In the genomic region with DNA sequence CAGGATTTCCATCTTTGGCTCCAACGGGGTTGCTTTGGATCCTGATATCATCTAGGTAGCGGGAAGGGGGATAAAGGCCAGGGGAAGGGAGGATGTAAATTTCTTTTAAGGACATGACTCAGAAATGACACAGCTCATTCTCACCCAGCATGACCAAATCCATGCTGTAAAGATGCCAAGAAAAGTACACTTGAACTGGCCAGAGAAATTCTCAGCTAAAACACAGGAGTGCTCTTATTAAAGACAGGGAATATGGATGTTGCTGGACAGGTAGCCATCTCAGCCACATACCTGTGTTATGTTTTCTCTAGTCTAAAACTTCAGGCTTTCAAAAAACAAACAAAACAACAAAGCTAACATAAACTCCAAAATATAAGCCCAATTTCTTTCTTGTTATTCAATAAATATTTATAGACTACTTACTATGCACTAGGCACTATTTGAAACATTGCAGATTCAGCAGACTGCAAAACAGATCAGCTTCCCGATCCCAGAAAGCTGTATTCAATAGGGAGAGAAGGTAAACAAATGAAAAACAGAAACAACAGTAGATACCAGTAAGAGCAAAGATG, we compare ENCODE assay signal across 1 cellular context.
TF ChIP-seq lines count a peak whose summit lies in the region.

No MANE protein-coding gene starts in this region.

TF ChIP-seq in K562, 482 proteins besides CTCF, POLR2A, EP300 and RAD21 (continued from another document):
- TF ChIP-seq, protein P1, sequence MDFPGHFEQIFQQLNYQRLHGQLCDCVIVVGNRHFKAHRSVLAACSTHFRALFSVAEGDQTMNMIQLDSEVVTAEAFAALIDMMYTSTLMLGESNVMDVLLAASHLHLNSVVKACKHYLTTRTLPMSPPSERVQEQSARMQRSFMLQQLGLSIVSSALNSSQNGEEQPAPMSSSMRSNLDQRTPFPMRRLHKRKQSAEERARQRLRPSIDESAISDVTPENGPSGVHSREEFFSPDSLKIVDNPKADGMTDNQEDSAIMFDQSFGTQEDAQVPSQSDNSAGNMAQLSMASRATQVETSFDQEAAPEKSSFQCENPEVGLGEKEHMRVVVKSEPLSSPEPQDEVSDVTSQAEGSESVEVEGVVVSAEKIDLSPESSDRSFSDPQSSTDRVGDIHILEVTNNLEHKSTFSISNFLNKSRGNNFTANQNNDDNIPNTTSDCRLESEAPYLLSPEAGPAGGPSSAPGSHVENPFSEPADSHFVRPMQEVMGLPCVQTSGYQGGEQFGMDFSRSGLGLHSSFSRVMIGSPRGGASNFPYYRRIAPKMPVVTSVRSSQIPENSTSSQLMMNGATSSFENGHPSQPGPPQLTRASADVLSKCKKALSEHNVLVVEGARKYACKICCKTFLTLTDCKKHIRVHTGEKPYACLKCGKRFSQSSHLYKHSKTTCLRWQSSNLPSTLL (IDR thresholded peaks at IDR 0.05), result no peak
- TF ChIP-seq ZNF121 (CRISPR knock-in tag; conservative IDR thresholded peaks at IDR 0.05) (no peak), DMBX1 (CRISPR knock-in tag; IDR thresholded peaks at IDR 0.05; ENCODE audit: borderline replicate concordance) (no peak), ZBTB17 (CRISPR knock-in tag; IDR thresholded peaks at IDR 0.05) (no peak; the same call in 1 of the 2 replicates), SRSF3 (IDR thresholded peaks at IDR 0.05; ENCODE audit: insufficient read depth, low read length) (no peak), POU5F1 (IDR thresholded peaks at IDR 0.05; ENCODE audit: borderline replicate concordance, low read depth, low read length, partially characterized antibody) (no peak), RB1 (IDR thresholded peaks at IDR 0.05; ENCODE audit: low read depth) (no peak), EP400 (IDR thresholded peaks at IDR 0.05) (no peak; the same call in 1 of the 2 replicates), TOE1 (IDR thresholded peaks at IDR 0.05; ENCODE audit: borderline replicate concordance) (0 out of 2 replicates have a peak, but pooled peaks have one; percentile 9), TOE1 (CRISPR knock-in tag; IDR thresholded peaks at IDR 0.05; ENCODE audit: borderline replicate concordance, low read depth) (no peak), ZNF140 (CRISPR knock-in tag; IDR thresholded peaks at IDR 0.05) (no peak), HNRNPLL (IDR thresholded peaks at IDR 0.05; ENCODE audit: low read depth, low read length, poor library complexity, severe bottlenecking) (no peak), OTX1 (CRISPR knock-in tag; IDR thresholded peaks at IDR 0.05) (no peak), GABPA (tag; conservative IDR thresholded peaks at IDR 0.05; ENCODE audit: low read depth) (peak; percentile 65), UBTF (IDR thresholded peaks at IDR 0.05; ENCODE audit: borderline replicate concordance in 1 of 2, low read depth in 2 of 2, low read length in 2 of 2) (0 out of 4 replicates have a peak, but pooled peaks of 1 of the 2 experiments have one; percentile 25), RNF219 (CRISPR knock-in tag; IDR thresholded peaks at IDR 0.05) (no peak), NEUROD1 (IDR thresholded peaks at IDR 0.05; ENCODE audit: borderline replicate concordance, low read depth, low read length, partially characterized antibody) (peak; percentile 86), CEBPB (tag; IDR thresholded peaks at IDR 0.05) (peak; percentile 83), ZSCAN32 (CRISPR knock-in tag; IDR thresholded peaks at IDR 0.05) (no peak)
- TF ChIP-seq, protein P2, sequence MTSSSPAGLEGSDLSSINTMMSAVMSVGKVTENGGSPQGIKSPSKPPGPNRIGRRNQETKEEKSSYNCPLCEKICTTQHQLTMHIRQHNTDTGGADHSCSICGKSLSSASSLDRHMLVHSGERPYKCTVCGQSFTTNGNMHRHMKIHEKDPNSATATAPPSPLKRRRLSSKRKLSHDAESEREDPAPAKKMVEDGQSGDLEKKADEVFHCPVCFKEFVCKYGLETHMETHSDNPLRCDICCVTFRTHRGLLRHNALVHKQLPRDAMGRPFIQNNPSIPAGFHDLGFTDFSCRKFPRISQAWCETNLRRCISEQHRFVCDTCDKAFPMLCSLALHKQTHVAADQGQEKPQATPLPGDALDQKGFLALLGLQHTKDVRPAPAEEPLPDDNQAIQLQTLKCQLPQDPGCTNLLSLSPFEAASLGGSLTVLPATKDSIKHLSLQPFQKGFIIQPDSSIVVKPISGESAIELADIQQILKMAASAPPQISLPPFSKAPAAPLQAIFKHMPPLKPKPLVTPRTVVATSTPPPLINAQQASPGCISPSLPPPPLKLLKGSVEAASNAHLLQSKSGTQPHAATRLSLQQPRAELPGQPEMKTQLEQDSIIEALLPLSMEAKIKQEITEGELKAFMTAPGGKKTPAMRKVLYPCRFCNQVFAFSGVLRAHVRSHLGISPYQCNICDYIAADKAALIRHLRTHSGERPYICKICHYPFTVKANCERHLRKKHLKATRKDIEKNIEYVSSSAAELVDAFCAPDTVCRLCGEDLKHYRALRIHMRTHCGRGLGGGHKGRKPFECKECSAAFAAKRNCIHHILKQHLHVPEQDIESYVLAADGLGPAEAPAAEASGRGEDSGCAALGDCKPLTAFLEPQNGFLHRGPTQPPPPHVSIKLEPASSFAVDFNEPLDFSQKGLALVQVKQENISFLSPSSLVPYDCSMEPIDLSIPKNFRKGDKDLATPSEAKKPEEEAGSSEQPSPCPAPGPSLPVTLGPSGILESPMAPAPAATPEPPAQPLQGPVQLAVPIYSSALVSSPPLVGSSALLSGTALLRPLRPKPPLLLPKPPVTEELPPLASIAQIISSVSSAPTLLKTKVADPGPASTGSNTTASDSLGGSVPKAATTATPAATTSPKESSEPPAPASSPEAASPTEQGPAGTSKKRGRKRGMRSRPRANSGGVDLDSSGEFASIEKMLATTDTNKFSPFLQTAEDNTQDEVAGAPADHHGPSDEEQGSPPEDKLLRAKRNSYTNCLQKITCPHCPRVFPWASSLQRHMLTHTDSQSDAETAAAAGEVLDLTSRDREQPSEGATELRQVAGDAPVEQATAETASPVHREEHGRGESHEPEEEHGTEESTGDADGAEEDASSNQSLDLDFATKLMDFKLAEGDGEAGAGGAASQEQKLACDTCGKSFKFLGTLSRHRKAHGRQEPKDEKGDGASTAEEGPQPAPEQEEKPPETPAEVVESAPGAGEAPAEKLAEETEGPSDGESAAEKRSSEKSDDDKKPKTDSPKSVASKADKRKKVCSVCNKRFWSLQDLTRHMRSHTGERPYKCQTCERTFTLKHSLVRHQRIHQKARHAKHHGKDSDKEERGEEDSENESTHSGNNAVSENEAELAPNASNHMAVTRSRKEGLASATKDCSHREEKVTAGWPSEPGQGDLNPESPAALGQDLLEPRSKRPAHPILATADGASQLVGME (CRISPR knock-in tag; IDR thresholded peaks at IDR 0.05), result 0 out of 2 replicates have a peak, but pooled peaks have one; percentile 24
- TF ChIP-seq, protein P3, sequence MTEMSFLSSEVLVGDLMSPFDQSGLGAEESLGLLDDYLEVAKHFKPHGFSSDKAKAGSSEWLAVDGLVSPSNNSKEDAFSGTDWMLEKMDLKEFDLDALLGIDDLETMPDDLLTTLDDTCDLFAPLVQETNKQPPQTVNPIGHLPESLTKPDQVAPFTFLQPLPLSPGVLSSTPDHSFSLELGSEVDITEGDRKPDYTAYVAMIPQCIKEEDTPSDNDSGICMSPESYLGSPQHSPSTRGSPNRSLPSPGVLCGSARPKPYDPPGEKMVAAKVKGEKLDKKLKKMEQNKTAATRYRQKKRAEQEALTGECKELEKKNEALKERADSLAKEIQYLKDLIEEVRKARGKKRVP (CRISPR knock-in tag; IDR thresholded peaks at IDR 0.05), result peak; percentile 64
- TF ChIP-seq, protein P4, sequence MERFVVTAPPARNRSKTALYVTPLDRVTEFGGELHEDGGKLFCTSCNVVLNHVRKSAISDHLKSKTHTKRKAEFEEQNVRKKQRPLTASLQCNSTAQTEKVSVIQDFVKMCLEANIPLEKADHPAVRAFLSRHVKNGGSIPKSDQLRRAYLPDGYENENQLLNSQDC (CRISPR knock-in tag; IDR thresholded peaks at IDR 0.05), result no peak
